Comparison of ENCODE assay signal across 1 cellular context in genomic region chr10:86663576-86664369, GRCh38.
TF ChIP-seq lines count a peak whose summit lies in the region.

No MANE protein-coding gene starts in this region.

TF ChIP-seq in endothelial cell of umbilical vein, 7 proteins besides CTCF, POLR2A, EP300 and RAD21 (continued from another document):
- no peak for TF ChIP-seq EZH2 (IDR thresholded peaks at IDR 0.05; ENCODE audit: borderline replicate concordance, low read depth, low read length, severe bottlenecking)
- TF ChIP-seq MAX (IDR thresholded peaks at IDR 0.05; ENCODE audit: insufficient read depth, insufficient read length): peak; percentile 56
- no peak for TF ChIP-seq FOS (IDR thresholded peaks at IDR 0.05; ENCODE audit: borderline replicate concordance, insufficient read depth, low read length)
